1 cellular context compared by ENCODE assay signal in the genomic region with DNA sequence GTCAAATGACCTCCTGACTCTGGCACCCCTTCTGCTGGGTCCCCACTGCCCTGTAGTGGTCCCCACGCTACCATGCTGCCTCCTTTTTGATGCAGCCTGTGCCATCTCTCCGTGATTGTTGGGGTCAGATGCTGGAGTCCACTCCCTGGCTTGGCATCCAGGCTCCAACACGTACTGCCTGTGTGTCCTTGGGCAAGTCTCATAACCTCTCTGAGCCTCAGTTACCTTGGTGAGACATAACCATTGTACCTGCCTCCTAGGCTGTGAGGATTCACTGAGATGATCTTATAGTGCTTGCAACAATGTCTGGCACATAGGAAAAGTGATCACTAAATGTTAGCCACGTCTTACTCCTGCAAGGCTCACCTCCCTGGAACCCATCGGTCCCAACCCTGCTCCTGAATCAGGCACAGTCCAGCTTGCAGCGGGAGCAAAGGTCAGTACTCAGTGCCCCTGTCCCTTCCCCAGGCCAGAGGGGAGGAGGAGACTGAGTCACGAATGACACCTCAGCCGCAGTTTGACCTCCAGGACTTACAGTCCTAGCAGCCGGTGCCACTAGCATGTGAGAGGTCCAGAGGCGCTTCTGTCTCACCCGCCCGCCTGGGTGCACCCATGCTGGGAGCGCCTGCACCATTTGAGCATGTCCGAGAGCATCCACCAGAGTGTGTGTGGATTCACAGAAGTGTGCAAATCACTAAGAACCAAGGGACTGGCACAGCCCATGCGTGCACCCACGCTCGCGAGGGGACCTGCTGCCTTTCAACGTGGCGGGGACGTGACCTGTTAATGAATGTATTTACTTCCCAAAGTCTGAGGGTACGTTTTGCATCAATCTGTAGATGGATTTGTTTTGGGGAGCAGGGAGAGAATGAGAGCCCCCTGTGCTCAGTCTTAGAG.
TF ChIP-seq lines count a peak whose summit lies in the region.

No MANE protein-coding gene starts in this region.

TF ChIP-seq in HepG2, 621 proteins besides CTCF, POLR2A, EP300 and RAD21 (continued from another document and continues in another):
- TF ChIP-seq ZNF326 (CRISPR knock-in tag; IDR thresholded peaks at IDR 0.05; ENCODE audit: borderline replicate concordance) (no peak), PAX8 (CRISPR knock-in tag; IDR thresholded peaks at IDR 0.05; ENCODE audit: borderline replicate concordance) (peak; percentile 7), ZNF496 (CRISPR knock-in tag; IDR thresholded peaks at IDR 0.05; ENCODE audit: insufficient replicate concordance) (no peak), KDM6A (CRISPR knock-in tag; IDR thresholded peaks at IDR 0.05; ENCODE audit: low read depth) (0 out of 2 replicates have a peak, but pooled peaks have one; percentile 55), RBAK (CRISPR knock-in tag; IDR thresholded peaks at IDR 0.05) (no peak), ZSCAN31 (CRISPR knock-in tag; IDR thresholded peaks at IDR 0.05; ENCODE audit: low read depth) (no peak), ARNTL (CRISPR knock-in tag; IDR thresholded peaks at IDR 0.05) (no peak), ZNF660 (CRISPR knock-in tag; IDR thresholded peaks at IDR 0.05; ENCODE audit: borderline replicate concordance, low read depth) (no peak), MYNN (CRISPR knock-in tag; IDR thresholded peaks at IDR 0.05; ENCODE audit: low read depth) (peak; percentile 19; the same call in 1 of the 2 replicates), ZNF446 (CRISPR knock-in tag; IDR thresholded peaks at IDR 0.05) (peak; percentile 12; the same call in 1 of the 2 replicates), ZNF776 (CRISPR knock-in tag; IDR thresholded peaks at IDR 0.05) (no peak), HOXA9 (CRISPR knock-in tag; IDR thresholded peaks at IDR 0.05; ENCODE audit: borderline replicate concordance) (peak; percentile 52; the same call in 1 of the 2 replicates), KLF9 (CRISPR knock-in tag; IDR thresholded peaks at IDR 0.05; ENCODE audit: low read depth) (no peak), GATAD2A (CRISPR knock-in tag; IDR thresholded peaks at IDR 0.05) (peak; percentile 26; the same call in 1 of the 2 replicates), HNRNPLL (IDR thresholded peaks at IDR 0.05; ENCODE audit: low read depth, low read length, poor library complexity, severe bottlenecking) (no peak), AKAP8 (CRISPR knock-in tag; IDR thresholded peaks at IDR 0.05) (0 out of 2 replicates have a peak, but pooled peaks have one; percentile 10), RXRA (CRISPR knock-in tag; IDR thresholded peaks at IDR 0.05) (no peak; the same call in 1 of the 2 replicates), ZNF768 (CRISPR knock-in tag; IDR thresholded peaks at IDR 0.05) (peak; percentile 99), PRPF4 (IDR thresholded peaks at IDR 0.05; ENCODE audit: low read depth, low read length, poor library complexity, severe bottlenecking) (no peak), ZNF747 (CRISPR knock-in tag; IDR thresholded peaks at IDR 0.05; ENCODE audit: borderline replicate concordance) (no peak), MAFG (CRISPR knock-in tag; IDR thresholded peaks at IDR 0.05) (no peak), NFKBIZ (CRISPR knock-in tag; IDR thresholded peaks at IDR 0.05) (no peak), ZNF530 (CRISPR knock-in tag; IDR thresholded peaks at IDR 0.05; ENCODE audit: low read depth) (no peak)
- TF ChIP-seq, protein P1, sequence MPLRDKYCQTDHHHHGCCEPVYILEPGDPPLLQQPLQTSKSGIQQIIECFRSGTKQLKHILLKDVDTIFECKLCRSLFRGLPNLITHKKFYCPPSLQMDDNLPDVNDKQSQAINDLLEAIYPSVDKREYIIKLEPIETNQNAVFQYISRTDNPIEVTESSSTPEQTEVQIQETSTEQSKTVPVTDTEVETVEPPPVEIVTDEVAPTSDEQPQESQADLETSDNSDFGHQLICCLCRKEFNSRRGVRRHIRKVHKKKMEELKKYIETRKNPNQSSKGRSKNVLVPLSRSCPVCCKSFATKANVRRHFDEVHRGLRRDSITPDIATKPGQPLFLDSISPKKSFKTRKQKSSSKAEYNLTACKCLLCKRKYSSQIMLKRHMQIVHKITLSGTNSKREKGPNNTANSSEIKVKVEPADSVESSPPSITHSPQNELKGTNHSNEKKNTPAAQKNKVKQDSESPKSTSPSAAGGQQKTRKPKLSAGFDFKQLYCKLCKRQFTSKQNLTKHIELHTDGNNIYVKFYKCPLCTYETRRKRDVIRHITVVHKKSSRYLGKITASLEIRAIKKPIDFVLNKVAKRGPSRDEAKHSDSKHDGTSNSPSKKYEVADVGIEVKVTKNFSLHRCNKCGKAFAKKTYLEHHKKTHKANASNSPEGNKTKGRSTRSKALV (CRISPR knock-in tag; IDR thresholded peaks at IDR 0.05): no peak
- TF ChIP-seq, protein P2, sequence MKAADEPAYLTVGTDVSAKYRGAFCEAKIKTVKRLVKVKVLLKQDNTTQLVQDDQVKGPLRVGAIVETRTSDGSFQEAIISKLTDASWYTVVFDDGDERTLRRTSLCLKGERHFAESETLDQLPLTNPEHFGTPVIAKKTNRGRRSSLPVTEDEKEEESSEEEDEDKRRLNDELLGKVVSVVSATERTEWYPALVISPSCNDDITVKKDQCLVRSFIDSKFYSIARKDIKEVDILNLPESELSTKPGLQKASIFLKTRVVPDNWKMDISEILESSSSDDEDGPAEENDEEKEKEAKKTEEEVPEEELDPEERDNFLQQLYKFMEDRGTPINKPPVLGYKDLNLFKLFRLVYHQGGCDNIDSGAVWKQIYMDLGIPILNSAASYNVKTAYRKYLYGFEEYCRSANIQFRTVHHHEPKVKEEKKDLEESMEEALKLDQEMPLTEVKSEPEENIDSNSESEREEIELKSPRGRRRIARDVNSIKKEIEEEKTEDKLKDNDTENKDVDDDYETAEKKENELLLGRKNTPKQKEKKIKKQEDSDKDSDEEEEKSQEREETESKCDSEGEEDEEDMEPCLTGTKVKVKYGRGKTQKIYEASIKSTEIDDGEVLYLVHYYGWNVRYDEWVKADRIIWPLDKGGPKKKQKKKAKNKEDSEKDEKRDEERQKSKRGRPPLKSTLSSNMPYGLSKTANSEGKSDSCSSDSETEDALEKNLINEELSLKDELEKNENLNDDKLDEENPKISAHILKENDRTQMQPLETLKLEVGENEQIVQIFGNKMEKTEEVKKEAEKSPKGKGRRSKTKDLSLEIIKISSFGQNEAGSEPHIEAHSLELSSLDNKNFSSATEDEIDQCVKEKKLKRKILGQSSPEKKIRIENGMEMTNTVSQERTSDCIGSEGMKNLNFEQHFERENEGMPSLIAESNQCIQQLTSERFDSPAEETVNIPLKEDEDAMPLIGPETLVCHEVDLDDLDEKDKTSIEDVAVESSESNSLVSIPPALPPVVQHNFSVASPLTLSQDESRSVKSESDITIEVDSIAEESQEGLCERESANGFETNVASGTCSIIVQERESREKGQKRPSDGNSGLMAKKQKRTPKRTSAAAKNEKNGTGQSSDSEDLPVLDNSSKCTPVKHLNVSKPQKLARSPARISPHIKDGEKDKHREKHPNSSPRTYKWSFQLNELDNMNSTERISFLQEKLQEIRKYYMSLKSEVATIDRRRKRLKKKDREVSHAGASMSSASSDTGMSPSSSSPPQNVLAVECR (CRISPR knock-in tag; IDR thresholded peaks at IDR 0.05; ENCODE audit: borderline replicate concordance): 0 out of 2 replicates have a peak, but pooled peaks have one; percentile 50
- TF ChIP-seq, protein P3, sequence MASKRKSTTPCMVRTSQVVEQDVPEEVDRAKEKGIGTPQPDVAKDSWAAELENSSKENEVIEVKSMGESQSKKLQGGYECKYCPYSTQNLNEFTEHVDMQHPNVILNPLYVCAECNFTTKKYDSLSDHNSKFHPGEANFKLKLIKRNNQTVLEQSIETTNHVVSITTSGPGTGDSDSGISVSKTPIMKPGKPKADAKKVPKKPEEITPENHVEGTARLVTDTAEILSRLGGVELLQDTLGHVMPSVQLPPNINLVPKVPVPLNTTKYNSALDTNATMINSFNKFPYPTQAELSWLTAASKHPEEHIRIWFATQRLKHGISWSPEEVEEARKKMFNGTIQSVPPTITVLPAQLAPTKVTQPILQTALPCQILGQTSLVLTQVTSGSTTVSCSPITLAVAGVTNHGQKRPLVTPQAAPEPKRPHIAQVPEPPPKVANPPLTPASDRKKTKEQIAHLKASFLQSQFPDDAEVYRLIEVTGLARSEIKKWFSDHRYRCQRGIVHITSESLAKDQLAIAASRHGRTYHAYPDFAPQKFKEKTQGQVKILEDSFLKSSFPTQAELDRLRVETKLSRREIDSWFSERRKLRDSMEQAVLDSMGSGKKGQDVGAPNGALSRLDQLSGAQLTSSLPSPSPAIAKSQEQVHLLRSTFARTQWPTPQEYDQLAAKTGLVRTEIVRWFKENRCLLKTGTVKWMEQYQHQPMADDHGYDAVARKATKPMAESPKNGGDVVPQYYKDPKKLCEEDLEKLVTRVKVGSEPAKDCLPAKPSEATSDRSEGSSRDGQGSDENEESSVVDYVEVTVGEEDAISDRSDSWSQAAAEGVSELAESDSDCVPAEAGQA (IDR thresholded peaks at IDR 0.05; ENCODE audit: low read depth): no peak
- TF ChIP-seq, protein P3 (CRISPR knock-in tag; IDR thresholded peaks at IDR 0.05; ENCODE audit: borderline replicate concordance): no peak
- TF ChIP-seq, protein P4, sequence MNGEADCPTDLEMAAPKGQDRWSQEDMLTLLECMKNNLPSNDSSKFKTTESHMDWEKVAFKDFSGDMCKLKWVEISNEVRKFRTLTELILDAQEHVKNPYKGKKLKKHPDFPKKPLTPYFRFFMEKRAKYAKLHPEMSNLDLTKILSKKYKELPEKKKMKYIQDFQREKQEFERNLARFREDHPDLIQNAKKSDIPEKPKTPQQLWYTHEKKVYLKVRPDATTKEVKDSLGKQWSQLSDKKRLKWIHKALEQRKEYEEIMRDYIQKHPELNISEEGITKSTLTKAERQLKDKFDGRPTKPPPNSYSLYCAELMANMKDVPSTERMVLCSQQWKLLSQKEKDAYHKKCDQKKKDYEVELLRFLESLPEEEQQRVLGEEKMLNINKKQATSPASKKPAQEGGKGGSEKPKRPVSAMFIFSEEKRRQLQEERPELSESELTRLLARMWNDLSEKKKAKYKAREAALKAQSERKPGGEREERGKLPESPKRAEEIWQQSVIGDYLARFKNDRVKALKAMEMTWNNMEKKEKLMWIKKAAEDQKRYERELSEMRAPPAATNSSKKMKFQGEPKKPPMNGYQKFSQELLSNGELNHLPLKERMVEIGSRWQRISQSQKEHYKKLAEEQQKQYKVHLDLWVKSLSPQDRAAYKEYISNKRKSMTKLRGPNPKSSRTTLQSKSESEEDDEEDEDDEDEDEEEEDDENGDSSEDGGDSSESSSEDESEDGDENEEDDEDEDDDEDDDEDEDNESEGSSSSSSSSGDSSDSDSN (CRISPR knock-in tag; IDR thresholded peaks at IDR 0.05): peak; percentile 4; the same call in 1 of the 2 replicates
- TF ChIP-seq, protein P5, sequence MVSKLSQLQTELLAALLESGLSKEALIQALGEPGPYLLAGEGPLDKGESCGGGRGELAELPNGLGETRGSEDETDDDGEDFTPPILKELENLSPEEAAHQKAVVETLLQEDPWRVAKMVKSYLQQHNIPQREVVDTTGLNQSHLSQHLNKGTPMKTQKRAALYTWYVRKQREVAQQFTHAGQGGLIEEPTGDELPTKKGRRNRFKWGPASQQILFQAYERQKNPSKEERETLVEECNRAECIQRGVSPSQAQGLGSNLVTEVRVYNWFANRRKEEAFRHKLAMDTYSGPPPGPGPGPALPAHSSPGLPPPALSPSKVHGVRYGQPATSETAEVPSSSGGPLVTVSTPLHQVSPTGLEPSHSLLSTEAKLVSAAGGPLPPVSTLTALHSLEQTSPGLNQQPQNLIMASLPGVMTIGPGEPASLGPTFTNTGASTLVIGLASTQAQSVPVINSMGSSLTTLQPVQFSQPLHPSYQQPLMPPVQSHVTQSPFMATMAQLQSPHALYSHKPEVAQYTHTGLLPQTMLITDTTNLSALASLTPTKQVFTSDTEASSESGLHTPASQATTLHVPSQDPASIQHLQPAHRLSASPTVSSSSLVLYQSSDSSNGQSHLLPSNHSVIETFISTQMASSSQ (IDR thresholded peaks at IDR 0.05; ENCODE audit: low read depth): no peak
- TF ChIP-seq, protein P5 (CRISPR knock-in tag; IDR thresholded peaks at IDR 0.05; ENCODE audit: borderline replicate concordance): no peak
- TF ChIP-seq, protein P6, sequence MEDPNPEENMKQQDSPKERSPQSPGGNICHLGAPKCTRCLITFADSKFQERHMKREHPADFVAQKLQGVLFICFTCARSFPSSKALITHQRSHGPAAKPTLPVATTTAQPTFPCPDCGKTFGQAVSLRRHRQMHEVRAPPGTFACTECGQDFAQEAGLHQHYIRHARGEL (CRISPR knock-in tag; IDR thresholded peaks at IDR 0.05): no peak
- TF ChIP-seq, protein P7, sequence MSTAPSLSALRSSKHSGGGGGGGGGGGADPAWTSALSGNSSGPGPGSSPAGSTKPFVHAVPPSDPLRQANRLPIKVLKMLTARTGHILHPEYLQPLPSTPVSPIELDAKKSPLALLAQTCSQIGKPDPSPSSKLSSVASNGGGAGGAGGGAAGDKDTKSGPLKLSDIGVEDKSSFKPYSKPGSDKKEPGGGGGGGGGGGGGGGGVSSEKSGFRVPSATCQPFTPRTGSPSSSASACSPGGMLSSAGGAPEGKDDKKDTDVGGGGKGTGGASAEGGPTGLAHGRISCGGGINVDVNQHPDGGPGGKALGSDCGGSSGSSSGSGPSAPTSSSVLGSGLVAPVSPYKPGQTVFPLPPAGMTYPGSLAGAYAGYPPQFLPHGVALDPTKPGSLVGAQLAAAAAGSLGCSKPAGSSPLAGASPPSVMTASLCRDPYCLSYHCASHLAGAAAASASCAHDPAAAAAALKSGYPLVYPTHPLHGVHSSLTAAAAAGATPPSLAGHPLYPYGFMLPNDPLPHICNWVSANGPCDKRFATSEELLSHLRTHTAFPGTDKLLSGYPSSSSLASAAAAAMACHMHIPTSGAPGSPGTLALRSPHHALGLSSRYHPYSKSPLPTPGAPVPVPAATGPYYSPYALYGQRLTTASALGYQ (CRISPR knock-in tag; IDR thresholded peaks at IDR 0.05): no peak; the same call in 1 of the 2 replicates
